8 cellular contexts compared by ENCODE assay signal in genomic region chr12:39443704-39444234, GRCh38. TPM values are rescaled to one million over a fixed set of nuclear protein-coding genes. Genes with fewer than 3 reads are reported as not detected.
DNase-seq lines count a peak whose midpoint lies in the region; ATAC-seq and TF ChIP-seq lines count a peak whose summit lies in the region.

No MANE protein-coding gene starts in this region.

- no peak overlapping the region for H2AFZ ChIP-seq in OCI-LY7 (ENCODE audit: low read length)

- TF ChIP-seq CTCF in OCI-LY7 (conservative IDR thresholded peaks at IDR 0.05; ENCODE audit: low read length) (no peak), endothelial cell (IDR thresholded peaks at IDR 0.05; ENCODE audit: unreplicated experiment) (no peak)

- POLR2A ChIA-PET in OCI-LY7 (lab: Charles Lee): no interaction called here

- ATAC-seq in natural killer cell treated with Interleukin-12 subunit alpha and Interleukin-12 subunit beta and Interleukin-15 and Interleukin-18, amount 100 ng/mL, for 72 hours: no peak

- no peaks in the 10 kb centered on the region for H3K79me2 ChIP-seq in OCI-LY7 (ENCODE audit: insufficient read depth, low read depth, low read length)

- H3K9me3 ChIP-seq in OCI-LY7 (ENCODE audit: low read length): no peaks in the 10 kb centered on the region

- H3K27me3 Mint-ChIP-seq in endothelial cell (ENCODE audit: unreplicated experiment): peaks cover 11% of the 10 kb centered on the region
- peaks cover 0 to 3% of the 10 kb centered on the region in 2 donors for H3K27me3 Mint-ChIP-seq in natural killer cell treated with Interleukin-12 subunit alpha and Interleukin-12 subunit beta and Interleukin-15 and Interleukin-18, amount 100 ng/mL, for 72 hours

- peak; percentile 13 for DNase-seq in EL
- DNase-seq in OCI-LY7 (ENCODE audit: low spot score): no peak
- peak; percentile 4 for DNase-seq in endothelial cell (ENCODE audit: low spot score)
- no peak for DNase-seq in natural killer cell treated with Interleukin-12 subunit alpha and Interleukin-12 subunit beta and Interleukin-15 and Interleukin-18, amount 100 ng/mL, for 72 hours (ENCODE audit: low spot score)
- DNase-seq in NAMALWA (ENCODE audit: low spot score): no peak
- no peak for DNase-seq in HK-2 (ENCODE audit: unreplicated experiment)
- no peak for DNase-seq in SKM-1 treated with dmso at 0.1 percent for 144 hours (lab: John Stamatoyannopoulos, UW; ENCODE audit: unreplicated experiment)
- no peak for DNase-seq in NCI-H510A (lab: John Stamatoyannopoulos, UW)

- H3K4me3 ChIP-seq in OCI-LY7 (ENCODE audit: low read depth, low read length, poor library complexity, severe bottlenecking): no peak overlapping the region

- no peaks in the 10 kb centered on the region for H4K20me1 ChIP-seq in OCI-LY7 (ENCODE audit: insufficient read depth, low read length)

- CTCF ChIA-PET in OCI-LY7 (lab: Charles Lee; ENCODE audit: unreplicated experiment): no interaction called here

- no peaks in the 10 kb centered on the region for H3K9me2 ChIP-seq in OCI-LY7 (ENCODE audit: insufficient read depth, low read length)

- peak overlapping the region; percentile 91 for H3K4me3 Mint-ChIP-seq in endothelial cell (ENCODE audit: unreplicated experiment)
- peak overlapping the region; percentile 83 for H3K4me3 Mint-ChIP-seq in natural killer cell treated with Interleukin-12 subunit alpha and Interleukin-12 subunit beta and Interleukin-15 and Interleukin-18, amount 100 ng/mL, for 72 hours

- H3K9me3 Mint-ChIP-seq in endothelial cell (ENCODE audit: unreplicated experiment): no peaks in the 10 kb centered on the region
- H3K9me3 Mint-ChIP-seq in natural killer cell treated with Interleukin-12 subunit alpha and Interleukin-12 subunit beta and Interleukin-15 and Interleukin-18, amount 100 ng/mL, for 72 hours: no peaks in the 10 kb centered on the region

- intact Hi-C loops in OCI-LY7 (cut with micrococcal nuclease; ENCODE audit: unreplicated experiment): no loop called here

- no peaks in the 10 kb centered on the region for H3K4me1 ChIP-seq in OCI-LY7 (ENCODE audit: insufficient read depth, low read length, poor library complexity, severe bottlenecking)

- H3K4me2 ChIP-seq in OCI-LY7 (ENCODE audit: low read length): peak overlapping the region; percentile 44; the same call in 1 of the 2 replicates

- H3K27ac ChIP-seq in OCI-LY7 (ENCODE audit: low read depth, low read length, poor library complexity, severe bottlenecking): no peak overlapping the region

- H3K27ac Mint-ChIP-seq in endothelial cell (ENCODE audit: unreplicated experiment): no peak overlapping the region
- H3K27ac Mint-ChIP-seq in natural killer cell treated with Interleukin-12 subunit alpha and Interleukin-12 subunit beta and Interleukin-15 and Interleukin-18, amount 100 ng/mL, for 72 hours: peak overlapping the region; percentile 43 to 67

- H3K36me3 Mint-ChIP-seq in endothelial cell (ENCODE audit: low read depth, unreplicated experiment): peaks cover 3% of the 10 kb centered on the region
- H3K36me3 Mint-ChIP-seq in natural killer cell treated with Interleukin-12 subunit alpha and Interleukin-12 subunit beta and Interleukin-15 and Interleukin-18, amount 100 ng/mL, for 72 hours: peaks cover 4% of the 10 kb centered on the region

- BruUV-seq in OCI-LY7 (replicated peaks; lab: Mats Ljungman, UMichigan): no TSS peak

- no peaks in the 10 kb centered on the region for H3K36me3 ChIP-seq in OCI-LY7 (ENCODE audit: insufficient read depth, low read length)

- peaks cover 10% of the 10 kb centered on the region for H3K4me1 Mint-ChIP-seq in endothelial cell (ENCODE audit: unreplicated experiment)
- peaks cover 19 to 23% of the 10 kb centered on the region in 2 donors for H3K4me1 Mint-ChIP-seq in natural killer cell treated with Interleukin-12 subunit alpha and Interleukin-12 subunit beta and Interleukin-15 and Interleukin-18, amount 100 ng/mL, for 72 hours (ENCODE audit: low read depth in 2 of 2)

RNA-seq across cellular contexts. Expression of gene KIF21A, which starts 0.8 kb away (rescaled TPM):
- not detected in 2 replicates for total RNA-seq in OCI-LY7 (2014; rRNA removed; shearing (Covaris generic))
- total RNA-seq in OCI-LY7 (2022): 1.1 and 1.4 TPM in 2 replicates
- total RNA-seq in endothelial cell (ENCODE audit: unreplicated experiment): 2.9 TPM
- 10 to 100 TPM; 20.3 to 34.6 TPM for total RNA-seq in natural killer cell treated with Interleukin-12 subunit alpha and Interleukin-12 subunit beta and Interleukin-15 and Interleukin-18, amount 100 ng/mL, for 72 hours

Comparison
In these comparisons a context has a peak if more than half of its experiments do, and no peak if none do; other contexts are left out.
1. DNase-seq: peak in EL (single experiment) and endothelial cell (single experiment); none in OCI-LY7 (single experiment), natural killer cell treated with Interleukin-12 subunit alpha and Interleukin-12 subunit beta and Interleukin-15 and Interleukin-18, amount 100 ng/mL, for 72 hours (single experiment), NAMALWA (single experiment), HK-2 (single experiment), SKM-1 treated with dmso at 0.1 percent for 144 hours (single experiment) and NCI-H510A (single experiment).